Comparison of ENCODE assay signal across 18 cellular contexts in the genomic region with DNA sequence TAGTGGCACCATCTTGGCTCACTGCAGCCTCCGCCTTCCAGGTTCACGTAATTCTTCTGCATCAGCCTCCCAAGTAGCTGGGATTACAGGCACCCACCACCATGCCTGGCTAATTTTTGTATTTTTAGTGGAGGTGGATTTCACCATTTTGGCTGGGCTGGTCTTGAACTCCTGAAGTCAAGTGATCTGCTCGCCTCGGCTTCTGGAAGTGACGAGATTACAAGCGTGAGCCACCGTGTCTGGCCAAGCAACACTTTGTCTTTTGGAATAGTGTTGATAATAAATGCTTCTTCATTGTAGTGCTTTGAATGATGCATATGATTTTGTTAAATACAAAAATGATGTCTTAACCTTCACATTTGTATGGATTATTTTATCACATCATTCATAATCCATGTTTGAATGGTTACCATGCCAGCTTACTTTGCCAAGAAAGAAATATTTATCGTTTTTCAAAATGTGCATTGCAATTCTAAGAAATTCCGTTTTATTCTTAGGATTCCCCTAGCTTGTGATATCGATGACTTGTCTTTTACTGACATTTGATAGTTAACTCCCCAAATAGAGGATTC. TPM values are rescaled to one million over a fixed set of nuclear protein-coding genes. Genes with fewer than 3 reads are reported as not detected.
A peak's percentile ranks its signal among the peaks of the same experiment; 100 is the strongest.
DNase-seq lines count a peak whose midpoint lies in the region; ATAC-seq and TF ChIP-seq lines count a peak whose summit lies in the region.
"Had no signal": no experiment of that assay in that cellular context is flagged by ENCODE, and none has a peak within 500 bp of the region (broad histone marks: within the 10 kb centered on the region; RNA-seq: fewer than 3 reads in every experiment).

No MANE protein-coding gene starts in this region.

- peaks cover 86 to 98% (median 89%) of the 10 kb centered on the region in 10 experiments for H3K4me1 ChIP-seq in BLaER1 treated with 17β-estradiol and CSF1 and Interleukin-3, amounts not matched to agents 10 nM and 100 nM
- H3K4me1 ChIP-seq in OCI-LY1 (ENCODE audit: insufficient read depth, low read length, severe bottlenecking) (peaks cover 80% of the 10 kb centered on the region), neutrophil (ENCODE audit: control insufficient read depth in 1 of 2, insufficient read depth in 1 of 2, low read depth in 1 of 2, low read length in 1 of 2) (peaks cover 50 to 53% of the 10 kb centered on the region in 2 experiments)

- no peaks in the 10 kb centered on the region for H3F3A ChIP-seq in OCI-LY1 (ENCODE audit: insufficient read depth, low read length)

- H3K4me1 Mint-ChIP-seq in brain = peaks cover 85% of the 10 kb centered on the region
- peaks cover 50% of the 10 kb centered on the region for H3K4me1 Mint-ChIP-seq in activated CD4-positive, alpha-beta T cell treated with anti-CD3 and anti-CD28 coated beads, Interleukin-2, amount 10 ng/mL, durations not matched to agents 24 days and 14 days
- H3K4me1 Mint-ChIP-seq in activated T-helper 1 cell treated with anti-CD3 and anti-CD28 coated beads, Interleukin-12 subunit alpha, Interleukin-12 subunit beta, Interleukin-2, Interleukin-4 antibody, amounts not matched to agents 30 ng/mL and 10 ng/mL and 1 ng/mL, durations not matched to agents 14 hours and 24 hours and 36 hours (ENCODE audit: low read depth) = peaks cover 63% of the 10 kb centered on the region

- no peak for DNase-seq in activated CD4-positive, alpha-beta T cell treated with anti-CD3 and anti-CD28 coated beads, Interleukin-2, amount 10 ng/mL, durations not matched to agents 24 days and 14 days
- no peak for DNase-seq in activated T-helper 1 cell treated with anti-CD3 and anti-CD28 coated beads, Interleukin-12 subunit alpha, Interleukin-12 subunit beta, Interleukin-2, Interleukin-4 antibody, amounts not matched to agents 30 ng/mL and 10 ng/mL and 1 ng/mL, durations not matched to agents 14 hours and 24 hours and 36 hours (ENCODE audit: low spot score)
- no peak for DNase-seq in HCEC 1CT
- DNase-seq: activated CD4-positive, alpha-beta T cell treated with anti-CD3 and anti-CD28 coated beads for 1 hour; activated gamma-delta T cell treated with Interleukin-2 at 50 U/mL for 16 hours; anterior cingulate cortex; GDM1; left ventricle myocardium superior; NCI-H526; RPMI8226 had no signal

- peak overlapping the region in 3 of 5 experiments; percentile 28 to 91 (median 66) for H3K27ac Mint-ChIP-seq in brain
- no peak overlapping the region for H3K27ac Mint-ChIP-seq in activated CD4-positive, alpha-beta T cell treated with anti-CD3 and anti-CD28 coated beads, Interleukin-2, amount 10 ng/mL, durations not matched to agents 24 days and 14 days
- H3K27ac Mint-ChIP-seq in activated T-helper 1 cell treated with anti-CD3 and anti-CD28 coated beads, Interleukin-12 subunit alpha, Interleukin-12 subunit beta, Interleukin-2, Interleukin-4 antibody, amounts not matched to agents 30 ng/mL and 10 ng/mL and 1 ng/mL, durations not matched to agents 14 hours and 24 hours and 36 hours = no peak overlapping the region
- H3K27ac Mint-ChIP-seq: T-helper 1 cell treated with Interleukin-12 subunit alpha and Interleukin-12 subunit beta and Interleukin-4 antibody, amounts not matched to agents 30 μg/mL and 1 μg/mL, for 36 hours had no signal

- peaks cover 93% of the 10 kb centered on the region for H3K79me2 ChIP-seq in OCI-LY1 (ENCODE audit: insufficient read depth, low read length)

- H3K27me3 Mint-ChIP-seq in brain = peaks cover 5% of the 10 kb centered on the region
- H3K27me3 Mint-ChIP-seq in activated CD4-positive, alpha-beta T cell treated with anti-CD3 and anti-CD28 coated beads, Interleukin-2, amount 10 ng/mL, durations not matched to agents 24 days and 14 days = no peaks in the 10 kb centered on the region
- H3K27me3 Mint-ChIP-seq in activated T-helper 1 cell treated with anti-CD3 and anti-CD28 coated beads, Interleukin-12 subunit alpha, Interleukin-12 subunit beta, Interleukin-2, Interleukin-4 antibody, amounts not matched to agents 30 ng/mL and 10 ng/mL and 1 ng/mL, durations not matched to agents 14 hours and 24 hours and 36 hours (ENCODE audit: insufficient read depth) = no peaks in the 10 kb centered on the region

- H4K20me1 ChIP-seq in BLaER1 treated with 17β-estradiol and CSF1 and Interleukin-3, amounts not matched to agents 10 nM and 100 nM = peaks cover 44 to 100% (median 99%) of the 10 kb centered on the region in 11 experiments; a peak in 21 of 22 replicates
- H4K20me1 ChIP-seq in OCI-LY1 (ENCODE audit: insufficient read depth, low read length) = no peaks in the 10 kb centered on the region; the same call in 1 of the 2 replicates

- no peaks in the 10 kb centered on the region for H3K9me2 ChIP-seq in OCI-LY1 (ENCODE audit: low read depth, low read length)

- peak overlapping the region in 1 of 10 experiments; percentile 60; a peak in 2 of 20 replicates for H3K4me3 ChIP-seq in BLaER1 treated with 17β-estradiol and CSF1 and Interleukin-3, amounts not matched to agents 10 nM and 100 nM
- peak overlapping the region; percentile 32 for H3K4me3 ChIP-seq in OCI-LY1 (ENCODE audit: low read depth, low read length, poor library complexity, severe bottlenecking)
- no peak overlapping the region for H3K4me3 ChIP-seq in neutrophil (ENCODE audit: low read depth in 1 of 2, low read length in 1 of 2)
- H3K4me3 ChIP-seq: gastroesophageal sphincter had no signal

- H3K9me3 ChIP-seq in BLaER1 treated with 17β-estradiol and CSF1 and Interleukin-3, amounts not matched to agents 10 nM and 100 nM (replicated peaks in 1 of 11) = no peaks in the 10 kb centered on the region
- H3K9me3 ChIP-seq in OCI-LY1 (ENCODE audit: low read length) = no peaks in the 10 kb centered on the region
- no peaks in the 10 kb centered on the region for H3K9me3 ChIP-seq in neutrophil
- H3K9me3 ChIP-seq: gastroesophageal sphincter, prostate gland had no signal

- peaks cover 8% of the 10 kb centered on the region for H3K36me3 Mint-ChIP-seq in brain
- H3K36me3 Mint-ChIP-seq in activated CD4-positive, alpha-beta T cell treated with anti-CD3 and anti-CD28 coated beads, Interleukin-2, amount 10 ng/mL, durations not matched to agents 24 days and 14 days (ENCODE audit: low read depth) = peaks cover 4% of the 10 kb centered on the region
- peaks cover 7% of the 10 kb centered on the region for H3K36me3 Mint-ChIP-seq in activated T-helper 1 cell treated with anti-CD3 and anti-CD28 coated beads, Interleukin-12 subunit alpha, Interleukin-12 subunit beta, Interleukin-2, Interleukin-4 antibody, amounts not matched to agents 30 ng/mL and 10 ng/mL and 1 ng/mL, durations not matched to agents 14 hours and 24 hours and 36 hours (ENCODE audit: low read depth)

- intact Hi-C loops in activated CD4-positive, alpha-beta T cell treated with anti-CD3 and anti-CD28 coated beads, Interleukin-2, amount 10 ng/mL, durations not matched to agents 24 days and 14 days (cut with micrococcal nuclease) = no loop called here
- intact Hi-C loops in activated T-helper 1 cell treated with anti-CD3 and anti-CD28 coated beads, Interleukin-12 subunit alpha, Interleukin-12 subunit beta, Interleukin-2, Interleukin-4 antibody, amounts not matched to agents 30 ng/mL and 10 ng/mL and 1 ng/mL, durations not matched to agents 14 hours and 24 hours and 36 hours (cut with micrococcal nuclease) = no loop called here

- H2AFZ ChIP-seq in OCI-LY1 (ENCODE audit: low read length) = no peak overlapping the region

- H3K4me2 ChIP-seq in BLaER1 treated with 17β-estradiol and CSF1 and Interleukin-3, amounts not matched to agents 10 nM and 100 nM = peak overlapping the region; percentile 60 to 97 (median 95); a peak in 21 of 22 replicates
- peak overlapping the region; percentile 61 for H3K4me2 ChIP-seq in OCI-LY1 (ENCODE audit: low read length)

- peaks cover 0 to 23% (median 16%) of the 10 kb centered on the region in 11 experiments; a peak in 21 of 22 replicates for H3K36me3 ChIP-seq in BLaER1 treated with 17β-estradiol and CSF1 and Interleukin-3, amounts not matched to agents 10 nM and 100 nM
- H3K36me3 ChIP-seq in OCI-LY1 (ENCODE audit: insufficient read depth, low read length) (peaks cover 17% of the 10 kb centered on the region), neutrophil (no peaks in the 10 kb centered on the region)
- H3K36me3 ChIP-seq: prostate gland had no signal

- H3K4me3 Mint-ChIP-seq in brain = no peak overlapping the region
- H3K4me3 Mint-ChIP-seq in activated CD4-positive, alpha-beta T cell treated with anti-CD3 and anti-CD28 coated beads, Interleukin-2, amount 10 ng/mL, durations not matched to agents 24 days and 14 days = no peak overlapping the region
- no peak overlapping the region for H3K4me3 Mint-ChIP-seq in activated T-helper 1 cell treated with anti-CD3 and anti-CD28 coated beads, Interleukin-12 subunit alpha, Interleukin-12 subunit beta, Interleukin-2, Interleukin-4 antibody, amounts not matched to agents 30 ng/mL and 10 ng/mL and 1 ng/mL, durations not matched to agents 14 hours and 24 hours and 36 hours
- H3K4me3 Mint-ChIP-seq: T-helper 1 cell treated with Interleukin-12 subunit alpha and Interleukin-12 subunit beta and Interleukin-4 antibody, amounts not matched to agents 30 μg/mL and 1 μg/mL, for 36 hours had no signal

- no peak for ATAC-seq in GM21390 (IDR thresholded peaks at IDR 0.05; ENCODE audit: unreplicated experiment)
- ATAC-seq: gastroesophageal sphincter, left ventricle myocardium superior had no signal

- H3K27ac ChIP-seq in BLaER1 treated with 17β-estradiol and CSF1 and Interleukin-3, amounts not matched to agents 10 nM and 100 nM = peak overlapping the region in 6 of 11 experiments; percentile 13 to 90 (median 72); a peak in 5 of 22 replicates
- peak overlapping the region; percentile 82 for H3K27ac ChIP-seq in OCI-LY1 (ENCODE audit: low read depth, low read length, poor library complexity, severe bottlenecking)
- peak overlapping the region; percentile 69 for H3K27ac ChIP-seq in neutrophil

- H3K9me3 Mint-ChIP-seq in brain = no peaks in the 10 kb centered on the region
- H3K9me3 Mint-ChIP-seq in activated CD4-positive, alpha-beta T cell treated with anti-CD3 and anti-CD28 coated beads, Interleukin-2, amount 10 ng/mL, durations not matched to agents 24 days and 14 days = no peaks in the 10 kb centered on the region
- H3K9me3 Mint-ChIP-seq in activated T-helper 1 cell treated with anti-CD3 and anti-CD28 coated beads, Interleukin-12 subunit alpha, Interleukin-12 subunit beta, Interleukin-2, Interleukin-4 antibody, amounts not matched to agents 30 ng/mL and 10 ng/mL and 1 ng/mL, durations not matched to agents 14 hours and 24 hours and 36 hours = no peaks in the 10 kb centered on the region
- H3K9me3 Mint-ChIP-seq: T-helper 1 cell treated with Interleukin-12 subunit alpha and Interleukin-12 subunit beta and Interleukin-4 antibody, amounts not matched to agents 30 μg/mL and 1 μg/mL, for 36 hours had no signal

- H3K27me3 ChIP-seq in BLaER1 treated with 17β-estradiol and CSF1 and Interleukin-3, amounts not matched to agents 10 nM and 100 nM = no peaks in the 10 kb centered on the region
- H3K27me3 ChIP-seq in OCI-LY1 (ENCODE audit: insufficient read depth, low read length) (no peaks in the 10 kb centered on the region), neutrophil (no peaks in the 10 kb centered on the region)
- H3K27me3 ChIP-seq: gastroesophageal sphincter had no signal

- H3K9ac ChIP-seq in BLaER1 treated with 17β-estradiol and CSF1 and Interleukin-3, amounts not matched to agents 10 nM and 100 nM = peak overlapping the region in 2 of 11 experiments; percentile 65 to 66; a peak in 2 of 22 replicates
- H3K9ac ChIP-seq in OCI-LY1 (ENCODE audit: low read length) = peak overlapping the region; percentile 43; the same call in 1 of the 2 replicates

- TF ChIP-seq CTCF in OCI-LY1 (IDR thresholded peaks at IDR 0.05; ENCODE audit: low read length) (no peak), brain (conservative IDR thresholded peaks at IDR 0.05) (no peak), neutrophil (IDR thresholded peaks at IDR 0.05) (no peak)

RNA-seq across cellular contexts. Expression of a gene that starts 29.1 kb away (rescaled TPM):
- polyA plus RNA-seq in brain (ENCODE audit: insufficient read depth, low read depth, low replicate concordance) = 63.6 TPM
- 148 and 177 TPM in 2 replicates for total RNA-seq in activated CD4-positive, alpha-beta T cell treated with anti-CD3 and anti-CD28 coated beads, Interleukin-2, amount 10 ng/mL, durations not matched to agents 24 days and 14 days
- total RNA-seq in activated T-helper 1 cell treated with anti-CD3 and anti-CD28 coated beads, Interleukin-12 subunit alpha, Interleukin-12 subunit beta, Interleukin-2, Interleukin-4 antibody, amounts not matched to agents 30 ng/mL and 10 ng/mL and 1 ng/mL, durations not matched to agents 14 hours and 24 hours and 36 hours = 153 and 159 TPM in 2 replicates

Comparison
In these comparisons a context has a peak if more than half of its experiments do, and no peak if none do; other contexts are left out.
1. H3K27ac Mint-ChIP-seq: peak in brain (3 of 5); none in activated CD4-positive, alpha-beta T cell treated with anti-CD3 and anti-CD28 coated beads, Interleukin-2, amount 10 ng/mL, durations not matched to agents 24 days and 14 days (single experiment) and activated T-helper 1 cell treated with anti-CD3 and anti-CD28 coated beads, Interleukin-12 subunit alpha, Interleukin-12 subunit beta, Interleukin-2, Interleukin-4 antibody, amounts not matched to agents 30 ng/mL and 10 ng/mL and 1 ng/mL, durations not matched to agents 14 hours and 24 hours and 36 hours (single experiment).
2. Peak in every context shown above with its lines, with median percentiles within 50 percentile points of each other: H3K27ac ChIP-seq.